8 cellular contexts compared by ENCODE assay signal in the genomic region with DNA sequence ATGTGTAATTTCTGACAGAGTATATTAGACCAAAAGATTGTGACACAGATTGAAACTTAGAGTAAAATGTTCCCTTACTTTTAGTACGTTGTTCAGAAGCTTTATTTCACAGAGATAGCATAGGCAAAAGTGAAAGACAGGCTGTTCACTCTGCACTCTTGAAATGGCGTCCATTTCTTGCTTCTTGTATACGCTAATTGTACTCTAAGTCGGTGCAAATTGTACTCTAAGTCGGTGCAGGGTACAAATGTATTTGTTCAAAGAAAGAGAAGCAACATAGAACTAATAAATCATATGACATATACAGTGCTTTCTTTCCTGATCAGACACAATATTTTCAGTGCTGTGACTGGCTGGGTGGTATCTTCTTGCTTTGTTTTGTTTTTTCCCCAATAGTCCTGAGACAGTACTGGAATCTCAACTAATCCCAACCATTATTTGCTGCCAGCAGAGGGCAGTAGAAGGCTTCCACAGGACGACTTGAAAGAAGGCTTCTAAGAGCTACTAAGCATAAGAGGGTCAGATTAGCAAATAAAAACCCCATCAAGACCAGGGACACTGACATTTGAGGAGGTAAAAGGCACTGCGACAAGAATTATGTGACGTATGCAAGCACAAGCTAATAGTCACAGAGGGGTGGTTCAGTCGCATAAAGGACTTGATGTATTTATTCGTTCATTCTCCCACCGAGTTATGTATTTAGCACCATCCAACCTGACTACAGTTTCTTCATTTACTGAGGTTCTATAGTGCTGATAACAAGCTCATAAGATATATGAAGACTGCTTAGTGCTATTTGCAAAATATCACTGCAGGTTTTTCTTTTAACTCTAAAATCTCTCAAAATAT.
DNase-seq lines count a peak whose midpoint lies in the region; ATAC-seq and TF ChIP-seq lines count a peak whose summit lies in the region.
"Had no signal": no experiment of that assay in that cellular context is flagged by ENCODE, and none has a peak within 500 bp of the region (broad histone marks: within the 10 kb centered on the region; RNA-seq: fewer than 3 reads in every experiment).

No MANE protein-coding gene starts in this region.

- H3K27ac Mint-ChIP-seq in stimulated activated naive B cell treated with anti-CD40 and anti-IgM and Interleukin-4, amounts not matched to agents 10 μg/mL and 1 μg/mL and 100 μg/mL, for 72 hours: no peak overlapping the region
- H3K27ac Mint-ChIP-seq: dendritic cell treated with granulocyte-macrophage colony-stimulating factor and Interleukin-4, amounts not matched to agents 40 ng/mL and 50 ng/mL, for 4 days had no signal

- H3K4me3 Mint-ChIP-seq in stimulated activated naive B cell treated with anti-CD40 and anti-IgM and Interleukin-4, amounts not matched to agents 10 μg/mL and 1 μg/mL and 100 μg/mL, for 72 hours: no peak overlapping the region
- H3K4me3 Mint-ChIP-seq: dendritic cell treated with granulocyte-macrophage colony-stimulating factor and Interleukin-4, amounts not matched to agents 40 ng/mL and 50 ng/mL, for 4 days had no signal

- H3K27ac ChIP-seq in KMS-11: no peak overlapping the region

- H3K4me3 ChIP-seq in GM12865 (ENCODE audit: low read depth, low read length) (no peak overlapping the region), KMS-11 (IDR thresholded peaks at IDR 0.05; ENCODE audit: insufficient read depth, low read depth, low read length) (no peak overlapping the region), kidney epithelial cell (ENCODE audit: low read depth, low read length) (no peak overlapping the region)

- H3K9ac ChIP-seq in KMS-11: no peak overlapping the region

- H3K36me3 ChIP-seq in KMS-11 (ENCODE audit: insufficient read depth) (no peaks in the 10 kb centered on the region), kidney epithelial cell (ENCODE audit: control insufficient read depth, insufficient read depth, low read length) (no peaks in the 10 kb centered on the region)

- DNase-seq in GM12865 (ENCODE audit: low read depth) (peak; percentile 54), OCI-M1 (lab: John Stamatoyannopoulos, UW) (peak; percentile 87), astrocyte of the hippocampus (ENCODE audit: low read depth, low spot score) (peak; percentile 65), kidney epithelial cell (ENCODE audit: low read depth) (peak; percentile 21)
- DNase-seq in stimulated activated naive B cell treated with anti-CD40 and anti-IgM and Interleukin-4, amounts not matched to agents 10 μg/mL and 1 μg/mL and 100 μg/mL, for 72 hours: peak; percentile 34

- no peaks in the 10 kb centered on the region for H3K27me3 ChIP-seq in KMS-11 (ENCODE audit: insufficient read depth, low read depth)
- H3K27me3 ChIP-seq in kidney epithelial cell (ENCODE audit: control insufficient read depth, insufficient read depth, low read length): no peaks in the 10 kb centered on the region

- no peaks in the 10 kb centered on the region for H3K27me3 Mint-ChIP-seq in stimulated activated naive B cell treated with anti-CD40 and anti-IgM and Interleukin-4, amounts not matched to agents 10 μg/mL and 1 μg/mL and 100 μg/mL, for 72 hours
- H3K27me3 Mint-ChIP-seq: dendritic cell treated with granulocyte-macrophage colony-stimulating factor and Interleukin-4, amounts not matched to agents 40 ng/mL and 50 ng/mL, for 4 days had no signal

- H3K36me3 Mint-ChIP-seq in stimulated activated naive B cell treated with anti-CD40 and anti-IgM and Interleukin-4, amounts not matched to agents 10 μg/mL and 1 μg/mL and 100 μg/mL, for 72 hours: no peaks in the 10 kb centered on the region

- H3K79me2 ChIP-seq in KMS-11 (ENCODE audit: insufficient read depth, low read depth): no peaks in the 10 kb centered on the region

- no peak overlapping the region for H3K4me2 ChIP-seq in KMS-11

- H3K9me3 Mint-ChIP-seq in stimulated activated naive B cell treated with anti-CD40 and anti-IgM and Interleukin-4, amounts not matched to agents 10 μg/mL and 1 μg/mL and 100 μg/mL, for 72 hours: no peaks in the 10 kb centered on the region
- H3K9me3 Mint-ChIP-seq: dendritic cell treated with granulocyte-macrophage colony-stimulating factor and Interleukin-4, amounts not matched to agents 40 ng/mL and 50 ng/mL, for 4 days had no signal

- peaks cover 0 to 3% of the 10 kb centered on the region in 2 donors for H3K4me1 Mint-ChIP-seq in stimulated activated naive B cell treated with anti-CD40 and anti-IgM and Interleukin-4, amounts not matched to agents 10 μg/mL and 1 μg/mL and 100 μg/mL, for 72 hours

- no peaks in the 10 kb centered on the region for H3K4me1 ChIP-seq in KMS-11 (ENCODE audit: low read depth, poor library complexity, severe bottlenecking)

- TF ChIP-seq CTCF in GM12865 (IDR thresholded peaks at IDR 0.05; ENCODE audit: insufficient read depth, low read depth, low read length, missing control alignments) (peak; percentile 52), KMS-11 (conservative IDR thresholded peaks at IDR 0.05; ENCODE audit: low read depth, low read length) (peak; percentile 92), kidney epithelial cell (IDR thresholded peaks at IDR 0.05; ENCODE audit: insufficient read depth, low read length, poor library complexity, severe bottlenecking) (peak; percentile 81)

- no peaks in the 10 kb centered on the region for H4K20me1 ChIP-seq in KMS-11 (ENCODE audit: insufficient read depth)

- no peak overlapping the region for H2AFZ ChIP-seq in KMS-11 (ENCODE audit: low read depth)

- peak; percentile 91 for ATAC-seq in GM21825 (IDR thresholded peaks at IDR 0.05; ENCODE audit: unreplicated experiment)
- peak; percentile 71 to 93 for ATAC-seq in stimulated activated naive B cell treated with anti-CD40 and anti-IgM and Interleukin-4, amounts not matched to agents 10 μg/mL and 1 μg/mL and 100 μg/mL, for 72 hours (replicated peaks)

Comparison
In these comparisons a context has a peak if more than half of its experiments do, and no peak if none do; other contexts are left out.
1. DNase-seq: peak in every context shown above with its lines; median percentile 87 in OCI-M1; 65 in astrocyte of the hippocampus; 54 in GM12865; 34 in stimulated activated naive B cell treated with anti-CD40 and anti-IgM and Interleukin-4, amounts not matched to agents 10 μg/mL and 1 μg/mL and 100 μg/mL, for 72 hours; 21 in kidney epithelial cell.